In genomic region chr7:127789031-127789430, GRCh38 we compare ENCODE assay signal across 15 cellular contexts.
A peak's percentile ranks its signal among the peaks of the same experiment; 100 is the strongest.
DNase-seq lines count a peak whose midpoint lies in the region; ATAC-seq and TF ChIP-seq lines count a peak whose summit lies in the region.
"Had no signal": no experiment of that assay in that cellular context is flagged by ENCODE, and none has a peak within 500 bp of the region (broad histone marks: within the 10 kb centered on the region; RNA-seq: fewer than 3 reads in every experiment).

No MANE protein-coding gene starts in this region.

- H3K4me3 ChIP-seq in BE2C (ENCODE audit: low read depth, low read length) (no peak overlapping the region), MG63 (no peak overlapping the region), ascending aorta (no peak overlapping the region)
- H3K4me3 ChIP-seq: BLaER1 treated with 17β-estradiol and CSF1 and Interleukin-3, amounts not matched to agents 10 nM and 100 nM; GM12878; HAP-1 had no signal

- H3K27ac ChIP-seq in ascending aorta: no peak overlapping the region

- ATAC-seq in SK-N-SH treated with all-trans-retinoic acid at 6 μM for 48 hours: peak; percentile 61
- ATAC-seq: GM12878 had no signal

- DNase-seq in BE2C: peak; percentile 14
- DNase-seq in MG63: peak; percentile 9
- DNase-seq in nephron progenitor cell: no peak
- DNase-seq in GM20000 (ENCODE audit: low spot score): no peak
- no peak for DNase-seq in ascending aorta (ENCODE audit: low spot score in 2 of 2)
- no peak for DNase-seq in HuH-7 (ENCODE audit: low spot score)
- DNase-seq: 8988T; AML-193; Calu3; CD4-positive, alpha-beta T cell; DMS 273 treated with DMSO at 0.1 percent for 48 hours had no signal

- H3K4me1 ChIP-seq in BE2C (peaks cover 14% of the 10 kb centered on the region), ascending aorta (no peaks in the 10 kb centered on the region)
- H3K4me1 ChIP-seq: HAP-1 had no signal

- intact Hi-C loops in ascending aorta (cut with DNase I): no loop called here

- peaks cover 9% of the 10 kb centered on the region for H3K36me3 Mint-ChIP-seq in nephron progenitor cell (ENCODE audit: low read depth)

- H3K4me1 Mint-ChIP-seq in nephron progenitor cell: peaks cover 36% of the 10 kb centered on the region

- TF ChIP-seq CTCF in BE2C (IDR thresholded peaks at IDR 0.05; ENCODE audit: low read depth, low read length) (no peak), nephron progenitor cell (IDR thresholded peaks at IDR 0.05) (no peak), GM20000 (IDR thresholded peaks at IDR 0.05; ENCODE audit: extremely low read depth, missing control alignments) (no peak), ascending aorta (IDR thresholded peaks at IDR 0.05) (no peak)

- no peaks in the 10 kb centered on the region for H3K9me3 ChIP-seq in BE2C
- no peaks in the 10 kb centered on the region for H3K9me3 ChIP-seq in MG63
- H3K9me3 ChIP-seq in ascending aorta: no peaks in the 10 kb centered on the region
- H3K9me3 ChIP-seq: BLaER1 treated with 17β-estradiol and CSF1 and Interleukin-3, amounts not matched to agents 10 nM and 100 nM; HAP-1 had no signal

- H3K27me3 ChIP-seq in BE2C (no peaks in the 10 kb centered on the region), MG63 (no peaks in the 10 kb centered on the region), ascending aorta (no peaks in the 10 kb centered on the region)
- H3K27me3 ChIP-seq: BLaER1 treated with 17β-estradiol and CSF1 and Interleukin-3, amounts not matched to agents 10 nM and 100 nM had no signal

- H3K36me3 ChIP-seq in BE2C: no peaks in the 10 kb centered on the region
- peaks cover 6% of the 10 kb centered on the region for H3K36me3 ChIP-seq in MG63
- no peaks in the 10 kb centered on the region for H3K36me3 ChIP-seq in ascending aorta
- H3K36me3 ChIP-seq: HAP-1 had no signal

- H3K27ac Mint-ChIP-seq in nephron progenitor cell: peak overlapping the region; percentile 50
- H3K27ac Mint-ChIP-seq: CD4-positive, alpha-beta T cell had no signal

- H3K9me3 Mint-ChIP-seq in nephron progenitor cell: no peaks in the 10 kb centered on the region
- H3K9me3 Mint-ChIP-seq: CD4-positive, alpha-beta T cell had no signal

- H3K27me3 Mint-ChIP-seq in nephron progenitor cell (ENCODE audit: low read depth, poor library complexity): no peaks in the 10 kb centered on the region
- H3K27me3 Mint-ChIP-seq: CD4-positive, alpha-beta T cell had no signal

- H3K4me3 Mint-ChIP-seq in nephron progenitor cell: no peak overlapping the region
- H3K4me3 Mint-ChIP-seq: CD4-positive, alpha-beta T cell had no signal

TF ChIP-seq in SK-N-SH treated with all-trans-retinoic acid at 6 μM for 48 hours, 23 proteins besides CTCF, POLR2A, EP300 and RAD21:
- TF ChIP-seq ZFP3 (CRISPR knock-in tag; IDR thresholded peaks at IDR 0.05): no peak
- no peak for TF ChIP-seq SNAI2 (CRISPR knock-in tag; IDR thresholded peaks at IDR 0.05)
- TF ChIP-seq ISL1 (CRISPR knock-in tag; IDR thresholded peaks at IDR 0.05): peak; percentile 57

Comparison
In these comparisons a context has a peak if more than half of its experiments do, and no peak if none do; other contexts are left out.
1. DNase-seq: peak in BE2C (single experiment) and MG63 (single experiment); none in nephron progenitor cell (single experiment), GM20000 (single experiment), ascending aorta (0 of 2) and HuH-7 (single experiment).